ENCODE assay signal across 22 cellular contexts in genomic region chr9:108913391-108913790, GRCh38. TPM values are rescaled to one million over a fixed set of nuclear protein-coding genes. Genes with fewer than 3 reads are reported as not detected.
DNase-seq lines count a peak whose midpoint lies in the region; ATAC-seq lines count a peak whose summit lies in the region.
"Had no signal": no experiment of that assay in that cellular context is flagged by ENCODE, and none has a peak within 500 bp of the region (broad histone marks: within the 10 kb centered on the region; RNA-seq: fewer than 3 reads in every experiment).

No MANE protein-coding gene starts in this region.

- peaks cover 0 to 61% (median 14%) of the 10 kb centered on the region in 3 experiments for H3K36me3 ChIP-seq in naive thymus-derived CD4-positive, alpha-beta T cell (ENCODE audit: control insufficient read depth in 2 of 3, insufficient read depth in 3 of 3, low read length in 3 of 3)
- peaks cover 23% of the 10 kb centered on the region; the same call in 1 of the 2 replicates for H3K36me3 ChIP-seq in Karpas-422 (ENCODE audit: insufficient read depth, low read length)

- H3K27me3 ChIP-seq in naive thymus-derived CD4-positive, alpha-beta T cell (ENCODE audit: control insufficient read depth in 2 of 2, insufficient read depth in 2 of 2, low read length in 2 of 2) = no peaks in the 10 kb centered on the region
- no peaks in the 10 kb centered on the region for H3K27me3 ChIP-seq in Karpas-422 (ENCODE audit: low read length)
- H3K27me3 ChIP-seq: BLaER1, Peyer's patch had no signal

- peak; percentile 26 for DNase-seq in NK-92 treated with Interleukin-12 subunit alpha and Interleukin-12 subunit beta, amount 100 ng/mL, for 24 hours (lab: John Stamatoyannopoulos, UW)
- DNase-seq in NK-92 (lab: John Stamatoyannopoulos, UW; ENCODE audit: unreplicated experiment) (no peak), NOMO-1 (lab: John Stamatoyannopoulos, UW; ENCODE audit: unreplicated experiment in 2 of 2) (peak; percentile 47 to 82), amniotic epithelial cell (ENCODE audit: low read depth) (peak; percentile 71), NCI-H2029 treated with DMSO at 0.1 percent for 48 hours (lab: John Stamatoyannopoulos, UW) (no peak), Karpas-422 (no peak), NCI-H1417 (lab: John Stamatoyannopoulos, UW) (no peak)
- no peak for DNase-seq in naive thymus-derived CD4-positive, alpha-beta T cell
- DNase-seq: CD8-positive, alpha-beta T cell; DMS79; HCEC 1CT; MM.1S; NCI-H1436; NCI-H2029; NCI-H2171 treated with DMSO at 0.1 percent for 48 hours; NCI-H446 treated with DMSO at 0.1 percent for 48 hours; Peyer's patch had no signal

- H3K4me3 Mint-ChIP-seq in naive thymus-derived CD4-positive, alpha-beta T cell = no peak overlapping the region
- H3K4me3 Mint-ChIP-seq: CD8-positive, alpha-beta T cell had no signal

- ATAC-seq in naive thymus-derived CD4-positive, alpha-beta T cell = peak; percentile 58
- ATAC-seq: CD8-positive, alpha-beta T cell; Right ventricle myocardium inferior; SK-N-SH treated with all-trans-retinoic acid at 6 μM for 48 hours had no signal

- H3K4me2 ChIP-seq in Karpas-422 (ENCODE audit: low read depth, low read length, poor library complexity, severe bottlenecking) = no peak overlapping the region
- H3K4me2 ChIP-seq: BLaER1, KMS-11 had no signal

- no peaks in the 10 kb centered on the region for H3K9me3 Mint-ChIP-seq in naive thymus-derived CD4-positive, alpha-beta T cell
- H3K9me3 Mint-ChIP-seq: CD8-positive, alpha-beta T cell had no signal

- H3K9me3 ChIP-seq in naive thymus-derived CD4-positive, alpha-beta T cell (ENCODE audit: control insufficient read depth in 2 of 3, low read length in 3 of 3) = no peaks in the 10 kb centered on the region
- no peaks in the 10 kb centered on the region for H3K9me3 ChIP-seq in Karpas-422 (ENCODE audit: low read length)
- H3K9me3 ChIP-seq: BLaER1, Peyer's patch had no signal

- H4K20me1 ChIP-seq in Karpas-422 (ENCODE audit: insufficient read depth, low read depth, low read length) = no peaks in the 10 kb centered on the region
- H4K20me1 ChIP-seq: BLaER1 had no signal

- H3K4me3 ChIP-seq in naive thymus-derived CD4-positive, alpha-beta T cell (ENCODE audit: low read length) = no peak overlapping the region
- no peak overlapping the region for H3K4me3 ChIP-seq in Karpas-422 (ENCODE audit: low read length)
- H3K4me3 ChIP-seq: BLaER1, Peyer's patch had no signal

- POLR2A ChIA-PET in naive thymus-derived CD4-positive, alpha-beta T cell (lab: Charles Lee) = no interaction called here

- H3K9me2 ChIP-seq in Karpas-422 (replicated peaks; ENCODE audit: insufficient read depth, low read length) = no peaks in the 10 kb centered on the region

- no peaks in the 10 kb centered on the region for H3K79me2 ChIP-seq in Karpas-422 (ENCODE audit: low read length)

- H3K36me3 Mint-ChIP-seq in naive thymus-derived CD4-positive, alpha-beta T cell = peaks cover 12 to 55% (median 29%) of the 10 kb centered on the region in 5 donors

- no peaks in the 10 kb centered on the region for H3K27me3 Mint-ChIP-seq in naive thymus-derived CD4-positive, alpha-beta T cell

- intact Hi-C loops in naive thymus-derived CD4-positive, alpha-beta T cell (cut with micrococcal nuclease) = no loop called here

- H3K4me1 Mint-ChIP-seq in naive thymus-derived CD4-positive, alpha-beta T cell = peaks cover 9 to 22% (median 15%) of the 10 kb centered on the region in 7 donors

- CTCF ChIA-PET in naive thymus-derived CD4-positive, alpha-beta T cell (lab: Charles Lee) = no interaction called here

- H2AFZ ChIP-seq in Karpas-422 (ENCODE audit: low read length) = no peak overlapping the region

- no peak overlapping the region for H3K27ac ChIP-seq in naive thymus-derived CD4-positive, alpha-beta T cell (ENCODE audit: low read depth, low read length)
- H3K27ac ChIP-seq in Karpas-422 (ENCODE audit: low read length) = no peak overlapping the region
- H3K27ac ChIP-seq: 22Rv1, BLaER1, KMS-11, Peyer's patch had no signal

- H3K27ac Mint-ChIP-seq in naive thymus-derived CD4-positive, alpha-beta T cell = peak overlapping the region in 1 of 9 donors; percentile 57
- H3K27ac Mint-ChIP-seq: CD8-positive, alpha-beta T cell had no signal

- no peak overlapping the region for H3K9ac ChIP-seq in Karpas-422 (ENCODE audit: low read length)
- H3K9ac ChIP-seq: BLaER1, KMS-11 had no signal

- peaks cover 7% of the 10 kb centered on the region in 2 donors for H3K4me1 ChIP-seq in naive thymus-derived CD4-positive, alpha-beta T cell (ENCODE audit: control insufficient read depth in 2 of 2, insufficient read depth in 2 of 2, low read length in 2 of 2)
- H3K4me1 ChIP-seq in Karpas-422 (ENCODE audit: low read length) = no peaks in the 10 kb centered on the region
- H3K4me1 ChIP-seq: BLaER1, Peyer's patch had no signal

RNA-seq across cellular contexts. Expression of gene ELP1, which starts 20.5 kb away (rescaled TPM):
- 10 to 100 TPM; 21.7 to 41.4 (median 26.5) TPM for total RNA-seq in naive thymus-derived CD4-positive, alpha-beta T cell
- 10 to 100 TPM; 13.7 to 21.4 TPM for polyA plus RNA-seq in naive thymus-derived CD4-positive, alpha-beta T cell
- total RNA-seq in Karpas-422 (2014; rRNA removed; shearing (Covaris generic); ENCODE audit: low replicate concordance) = 41.4 and 60.3 TPM in 2 replicates

RNA-seq across cellular contexts. Expression of gene ABITRAM, which starts 20.8 kb away (rescaled TPM):
- 10 to 100 TPM; 10.1 to 14.4 (median 11.2) TPM for total RNA-seq in naive thymus-derived CD4-positive, alpha-beta T cell
- 10 to 100 TPM; 15.6 to 20.3 TPM for polyA plus RNA-seq in naive thymus-derived CD4-positive, alpha-beta T cell
- total RNA-seq in Karpas-422 (2014; rRNA removed; shearing (Covaris generic); ENCODE audit: low replicate concordance) = 9.5 and 22.5 TPM in 2 replicates

RNA-seq across cellular contexts. Expression of gene ACTL7A, which starts 51.3 kb away (rescaled TPM):
- total RNA-seq in naive thymus-derived CD4-positive, alpha-beta T cell = not detected
- polyA plus RNA-seq in naive thymus-derived CD4-positive, alpha-beta T cell = not detected
- not detected in 2 replicates for total RNA-seq in Karpas-422 (2014; rRNA removed; shearing (Covaris generic); ENCODE audit: low replicate concordance)
- total RNA-seq: CD8-positive, alpha-beta T cell; Peyer's patch; Right ventricle myocardium inferior had no signal

RNA-seq across cellular contexts. Expression of gene ACTL7B, which starts 57.6 kb away (rescaled TPM):
- total RNA-seq in naive thymus-derived CD4-positive, alpha-beta T cell = under 1 TPM in 2 of 5 experiments, not detected in 3; 0.10 to 0.29 TPM
- not detected for polyA plus RNA-seq in naive thymus-derived CD4-positive, alpha-beta T cell
- not detected in 2 replicates for total RNA-seq in Karpas-422 (2014; rRNA removed; shearing (Covaris generic); ENCODE audit: low replicate concordance)
- total RNA-seq: Peyer's patch, Right ventricle myocardium inferior had no signal

Comparison
In these comparisons a context has a peak if more than half of its experiments do, and no peak if none do; other contexts are left out.
1. DNase-seq: peak in NK-92 treated with Interleukin-12 subunit alpha and Interleukin-12 subunit beta, amount 100 ng/mL, for 24 hours (single experiment), NOMO-1 (2 of 2) and amniotic epithelial cell (single experiment); none in NK-92 (single experiment), naive thymus-derived CD4-positive, alpha-beta T cell (0 of 9), NCI-H2029 treated with DMSO at 0.1 percent for 48 hours (single experiment), Karpas-422 (single experiment) and NCI-H1417 (0 of 3).